In genomic region chr7:15674586-15674985, GRCh38 we compare ENCODE assay signal across 25 cellular contexts. TPM values are rescaled to one million over a fixed set of nuclear protein-coding genes. Genes with fewer than 3 reads are reported as not detected.
"Had no signal": no experiment of that assay in that cellular context is flagged by ENCODE, and none has a peak within 500 bp of the region (broad histone marks: within the 10 kb centered on the region; RNA-seq: fewer than 3 reads in every experiment).

No MANE protein-coding gene starts in this region.

- H3K27ac ChIP-seq: breast epithelium, foreskin keratinocyte, neural progenitor cell, parathyroid adenoma, spleen, testis, vagina had no signal

- H3K36me3 ChIP-seq: breast epithelium, neural progenitor cell, spleen, vagina had no signal

- ATAC-seq: activated CD4-positive, alpha-beta T cell treated with anti-CD3 and anti-CD28 coated beads for 36 hours; activated CD8-positive, alpha-beta memory T cell treated with anti-CD3 and anti-CD28 coated beads, Interleukin-2, amount 10 ng/mL, durations not matched to agents 7 days and 5 days; activated CD8-positive, alpha-beta T cell treated with anti-CD3 and anti-CD28 coated beads, Interleukin-2, amount 10 ng/mL, durations not matched to agents 7 days and 5 days; esophagus mucosa; foreskin keratinocyte; naive thymus-derived CD8-positive, alpha-beta T cell; right cardiac atrium had no signal

- H3K4me1 ChIP-seq: breast epithelium, foreskin keratinocyte, neural progenitor cell, parathyroid adenoma, spleen, testis had no signal

- H3K4me3 ChIP-seq: breast epithelium, neural progenitor cell, spleen, testis, vagina had no signal

- DNase-seq: activated CD4-positive, alpha-beta T cell treated with anti-CD3 and anti-CD28 coated beads for 36 hours; activated CD4-positive, CD25-positive, alpha-beta regulatory T cell; activated CD8-positive, alpha-beta memory T cell treated with anti-CD3 and anti-CD28 coated beads, Interleukin-2, amount 10 ng/mL, durations not matched to agents 7 days and 5 days; activated CD8-positive, alpha-beta T cell treated with anti-CD3 and anti-CD28 coated beads, Interleukin-2, amount 10 ng/mL, durations not matched to agents 7 days and 5 days; activated T-cell treated with anti-CD3 and anti-CD28 coated beads, Interleukin-2, amount 50 U/mL, for 48 hours; central memory CD4-positive, alpha-beta T cell; endodermal cell; foreskin keratinocyte; islet precursor cell; naive thymus-derived CD8-positive, alpha-beta T cell; occipital lobe; right cardiac atrium; spleen; stimulated activated naive CD4-positive, alpha-beta T cell; testis; trophoblast cell had no signal

- H3K9me3 ChIP-seq: breast epithelium, testis, vagina had no signal

- H3K27me3 ChIP-seq: breast epithelium, foreskin keratinocyte, neural progenitor cell, spleen, testis, vagina had no signal

RNA-seq across cellular contexts. Expression of gene MEOX2, which starts 11.9 kb away (rescaled TPM):
- total RNA-seq: activated CD4-positive, alpha-beta T cell treated with anti-CD3 and anti-CD28 coated beads for 36 hours; activated CD8-positive, alpha-beta memory T cell treated with anti-CD3 and anti-CD28 coated beads, Interleukin-2, amount 10 ng/mL, durations not matched to agents 7 days and 5 days; activated CD8-positive, alpha-beta T cell treated with anti-CD3 and anti-CD28 coated beads, Interleukin-2, amount 10 ng/mL, durations not matched to agents 7 days and 5 days; activated T-helper 2 cell treated with anti-CD3 and anti-CD28 coated beads, Interferon-gamma antibody, Interleukin-2, Interleukin-4, amounts not matched to agents 10 μg/mL and 5 μg/mL and 100 μg/mL, durations not matched to agents 14 hours and 24 hours and 36 hours; endodermal cell; foreskin keratinocyte; mesothelial cell of epicardium; naive thymus-derived CD8-positive, alpha-beta T cell; pulmonary artery endothelial cell; T-helper 1 cell treated with Interleukin-12 subunit alpha and Interleukin-12 subunit beta and Interleukin-4 antibody, amounts not matched to agents 30 ng/mL and 1 ng/mL, for 36 hours had no signal
- polyA plus RNA-seq: foreskin keratinocyte; naive thymus-derived CD8-positive, alpha-beta T cell had no signal
